ENCODE assay signal across 9 cellular contexts in genomic region chr2:23497063-23497462, GRCh38.
DNase-seq lines count a peak whose midpoint lies in the region; ATAC-seq and TF ChIP-seq lines count a peak whose summit lies in the region.
"Had no signal": no experiment of that assay in that cellular context is flagged by ENCODE, and none has a peak within 500 bp of the region (broad histone marks: within the 10 kb centered on the region; RNA-seq: fewer than 3 reads in every experiment).

No MANE protein-coding gene starts in this region.

- no peak for TF ChIP-seq POLR2A in gastrocnemius medialis (IDR thresholded peaks at IDR 0.05)

- no peak overlapping the region for H3K4me3 Mint-ChIP-seq in nephron
- H3K4me3 Mint-ChIP-seq in immature natural killer cell = no peak overlapping the region

- peak; percentile 82 to 90 for ATAC-seq in activated naive CD4-positive, alpha-beta T cell treated with anti-CD3 and anti-CD28 coated beads, Interleukin-2, amount 50 U/mL, for 72 hours
- ATAC-seq in HG02870 (IDR thresholded peaks at IDR 0.05; ENCODE audit: unreplicated experiment) (no peak), gastrocnemius medialis (no peak)
- ATAC-seq: psoas muscle had no signal

- H3K4me1 Mint-ChIP-seq in nephron (peaks cover 66% of the 10 kb centered on the region), immature natural killer cell (peaks cover 5 to 9% of the 10 kb centered on the region in 2 donors)

- no peaks in the 10 kb centered on the region for H3K36me3 ChIP-seq in gastrocnemius medialis

- peak; percentile 2 for DNase-seq in EL
- peak; percentile 90 for DNase-seq in MV-4-11 (lab: John Stamatoyannopoulos, UW)
- DNase-seq in activated naive CD4-positive, alpha-beta T cell treated with anti-CD3 and anti-CD28 coated beads, Interleukin-2, amount 50 U/mL, for 72 hours (ENCODE audit: low spot score in 2 of 2) = peak; percentile 17 to 63
- no peak for DNase-seq in NCI-H1436 (lab: John Stamatoyannopoulos, UW)
- no peak for DNase-seq in gastrocnemius medialis
- DNase-seq in immature natural killer cell = no peak

- H3K27ac Mint-ChIP-seq in activated naive CD4-positive, alpha-beta T cell treated with anti-CD3 and anti-CD28 coated beads, Interleukin-2, amount 50 U/mL, for 72 hours = peak overlapping the region in 1 of 2 donors; percentile 52
- H3K27ac Mint-ChIP-seq in nephron = peak overlapping the region in 2 of 3 experiments; percentile 4 to 28
- H3K27ac Mint-ChIP-seq in immature natural killer cell = peak overlapping the region in 1 of 6 donors; percentile 33

- peak overlapping the region in 1 of 4 donors; percentile 1 for H3K27ac ChIP-seq in gastrocnemius medialis
- H3K27ac ChIP-seq: psoas muscle had no signal

- H3K4me1 ChIP-seq in gastrocnemius medialis = peaks cover 17 to 19% of the 10 kb centered on the region in 2 donors

- intact Hi-C loops in gastrocnemius medialis (cut with DNase I; ENCODE audit: low total_unique reads) = no loop called here

- H3K27me3 ChIP-seq in gastrocnemius medialis = no peaks in the 10 kb centered on the region

- in situ Hi-C loops in gastrocnemius medialis (cut with MboI; ENCODE audit: low sequenced_read_pairs in 4 of 4) = no loop called here

- H3K4me3 ChIP-seq in gastrocnemius medialis = no peak overlapping the region
- H3K4me3 ChIP-seq: psoas muscle had no signal

- H3K36me3 Mint-ChIP-seq in activated naive CD4-positive, alpha-beta T cell treated with anti-CD3 and anti-CD28 coated beads, Interleukin-2, amount 50 U/mL, for 72 hours = no peaks in the 10 kb centered on the region
- H3K36me3 Mint-ChIP-seq in nephron (ENCODE audit: low read depth) (no peaks in the 10 kb centered on the region), immature natural killer cell (no peaks in the 10 kb centered on the region)

- H3K9me3 Mint-ChIP-seq in activated naive CD4-positive, alpha-beta T cell treated with anti-CD3 and anti-CD28 coated beads, Interleukin-2, amount 50 U/mL, for 72 hours = no peaks in the 10 kb centered on the region
- H3K9me3 Mint-ChIP-seq in nephron = no peaks in the 10 kb centered on the region
- no peaks in the 10 kb centered on the region for H3K9me3 Mint-ChIP-seq in immature natural killer cell

- H3K9me3 ChIP-seq in gastrocnemius medialis = no peaks in the 10 kb centered on the region
- H3K9me3 ChIP-seq: psoas muscle had no signal

- no peak for TF ChIP-seq CTCF in nephron (IDR thresholded peaks at IDR 0.05; ENCODE audit: unreplicated experiment in 3 of 3)
- TF ChIP-seq CTCF in gastrocnemius medialis (IDR thresholded peaks at IDR 0.05 in 4 of 5, conservative IDR thresholded peaks at IDR 0.05 in 1 of 5) = no peak

- H3K27me3 Mint-ChIP-seq in nephron (ENCODE audit: low read depth) (peaks cover 8% of the 10 kb centered on the region), immature natural killer cell (ENCODE audit: low read depth in 3 of 3) (peaks cover 0 to 6% (median 6%) of the 10 kb centered on the region in 3 donors)

Comparison
In these comparisons a context has a peak if more than half of its experiments do, and no peak if none do; other contexts are left out.
1. DNase-seq: peak in EL (single experiment), MV-4-11 (single experiment) and activated naive CD4-positive, alpha-beta T cell treated with anti-CD3 and anti-CD28 coated beads, Interleukin-2, amount 50 U/mL, for 72 hours (2 of 2); none in NCI-H1436 (single experiment), gastrocnemius medialis (0 of 2) and immature natural killer cell (0 of 3).
2. ATAC-seq: peak in activated naive CD4-positive, alpha-beta T cell treated with anti-CD3 and anti-CD28 coated beads, Interleukin-2, amount 50 U/mL, for 72 hours (2 of 2); none in HG02870 (single experiment) and gastrocnemius medialis (0 of 2).